ENCODE assay signal across 10 cellular contexts in the genomic region with DNA sequence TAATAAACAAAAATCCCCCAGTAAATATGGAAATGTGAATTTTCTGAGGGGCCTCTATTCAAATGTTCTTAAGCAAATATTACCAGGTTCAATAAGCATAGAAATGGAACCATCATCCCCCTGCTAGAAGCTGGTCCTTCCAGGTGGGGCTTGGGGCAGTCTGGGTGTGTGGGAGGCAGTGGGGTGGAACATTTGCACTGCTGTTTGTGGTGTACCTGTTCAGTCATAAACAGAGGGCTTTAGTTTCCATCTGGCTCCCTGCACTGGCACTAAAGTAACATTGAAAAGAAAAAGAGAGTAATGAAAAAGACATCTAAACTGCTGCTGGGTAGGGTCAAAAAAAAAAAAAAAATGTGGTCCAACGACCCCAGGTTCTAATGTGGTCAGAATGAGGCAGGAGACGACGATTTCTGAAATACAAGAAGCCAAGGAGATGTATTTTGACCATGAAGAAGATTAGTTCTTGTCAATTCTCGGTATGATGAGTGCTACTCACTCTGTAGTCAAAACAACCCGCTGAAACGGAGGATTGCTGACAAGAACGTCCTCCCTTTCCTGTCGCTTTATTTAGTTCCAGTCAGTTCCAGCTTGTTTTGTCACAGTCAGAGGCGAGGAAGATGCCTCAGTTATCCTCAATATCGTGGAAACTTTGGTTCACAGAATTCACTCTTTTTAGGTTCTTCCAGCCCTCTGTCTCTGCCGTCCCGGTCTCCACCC. TPM values are rescaled to one million over a fixed set of nuclear protein-coding genes. Genes with fewer than 3 reads are reported as not detected.
DNase-seq lines count a peak whose midpoint lies in the region; ATAC-seq, FAIRE-seq and TF ChIP-seq lines count a peak whose summit lies in the region.
"Had no signal": no experiment of that assay in that cellular context is flagged by ENCODE, and none has a peak within 500 bp of the region (broad histone marks: within the 10 kb centered on the region; RNA-seq: fewer than 3 reads in every experiment).

No MANE protein-coding gene starts in this region.

- H3K36me3 ChIP-seq in HepG2 (replicated peaks in 1 of 2; ENCODE audit: control insufficient read depth in 1 of 2, insufficient read depth in 2 of 2, low read length in 2 of 2) (no peaks in the 10 kb centered on the region), right lobe of liver (no peaks in the 10 kb centered on the region)
- H3K36me3 ChIP-seq: BLaER1 had no signal

- no peaks in the 10 kb centered on the region for H4K20me1 ChIP-seq in HepG2 (ENCODE audit: insufficient read depth, low read length)
- H4K20me1 ChIP-seq: BLaER1 had no signal

- POLR2A ChIA-PET in HepG2 (lab: Yijun Ruan, JAX): no interaction called here

- WGBS in HepG2 (ENCODE audit: low lambda C conversion rate): 17% methylated on average over 12 of the region's 12 CpGs
- WGBS in right lobe of liver (ENCODE audit: insufficient coverage, low coverage, low lambda C conversion rate, missing lambda C conversion rate): 53% methylated on average over 12 of the region's 12 CpGs

- ATAC-seq in HepG2 (no peak), right lobe of liver (no peak), HG02763 (IDR thresholded peaks at IDR 0.05; ENCODE audit: unreplicated experiment) (peak; percentile 67)
- ATAC-seq in stimulated activated naive CD8-positive, alpha-beta T cell treated with anti-CD3 and anti-CD28 coated beads, Interleukin-15, Interleukin-2, amounts not matched to agents 100 U/mL and 50 U/mL, for 24 hours: no peak
- ATAC-seq: PC-3 had no signal

- H3K9me3 ChIP-seq in HepG2 (ENCODE audit: low read length) (no peaks in the 10 kb centered on the region), right lobe of liver (no peaks in the 10 kb centered on the region)
- H3K9me3 ChIP-seq: BLaER1 had no signal

- H3K4me3 ChIP-seq in HepG2 (replicated peaks in 1 of 3; ENCODE audit: insufficient read depth in 1 of 3, low read depth in 2 of 3, low read length in 3 of 3): no peak overlapping the region
- H3K4me3 ChIP-seq in right lobe of liver: no peak overlapping the region
- H3K4me3 ChIP-seq: BLaER1 had no signal

- H2AFZ ChIP-seq in HepG2 (ENCODE audit: low read length): peak overlapping the region; percentile 12

- H3K4me2 ChIP-seq in HepG2 (ENCODE audit: low read depth, low read length): 0 out of 2 replicates have a peak overlapping the region, but pooled peaks have one; percentile 5
- H3K4me2 ChIP-seq: BLaER1 had no signal

- CTCF ChIA-PET in HepG2 (lab: Yijun Ruan, JAX; ENCODE audit: low intra/inter-chr PET ratio, low total read pairs): no interaction called here

- H3K27ac ChIP-seq in HepG2 (ENCODE audit: extremely low read length, insufficient read depth, low read length) (no peak overlapping the region), right lobe of liver (no peak overlapping the region)
- H3K27ac ChIP-seq: BLaER1 had no signal

- peaks cover 0 to 5% of the 10 kb centered on the region in 2 experiments; a peak in 2 of 5 replicates for H3K27me3 ChIP-seq in HepG2 (ENCODE audit: control insufficient read depth in 1 of 2, insufficient read depth in 2 of 2, low read length in 2 of 2)
- H3K27me3 ChIP-seq in right lobe of liver: no peaks in the 10 kb centered on the region
- H3K27me3 ChIP-seq: BLaER1 had no signal

- no peak for TF ChIP-seq RAD21 in HepG2 (CRISPR knock-in tag; IDR thresholded peaks at IDR 0.05)

- no TSS peak for BruUV-seq in HepG2 (replicated peaks; lab: Mats Ljungman, UMichigan)

- H3K4me1 ChIP-seq in HepG2 (ENCODE audit: insufficient read depth, low read length) (peaks cover 13% of the 10 kb centered on the region), right lobe of liver (no peaks in the 10 kb centered on the region)
- H3K4me1 ChIP-seq: BLaER1 had no signal

- TF ChIP-seq POLR2A in HepG2 (IDR thresholded peaks at IDR 0.05; ENCODE audit: insufficient read depth in 1 of 2, low read depth in 2 of 2, low read length in 2 of 2) (no peak), right lobe of liver (IDR thresholded peaks at IDR 0.05) (no peak)

- H3K79me2 ChIP-seq in HepG2 (ENCODE audit: insufficient read depth, low read length): no peaks in the 10 kb centered on the region

- TF ChIP-seq CTCF in HepG2 (CRISPR knock-in tag; IDR thresholded peaks at IDR 0.05) (no peak), right lobe of liver (IDR thresholded peaks at IDR 0.05) (no peak)

- intact Hi-C loops in HepG2 (cut with micrococcal nuclease; ENCODE audit: unreplicated experiment) (no loop called here), right lobe of liver (cut with DNase I) (loop anchor here in 1 of 2 donors (5.0 kb wide), 1 partner anchor 87 kb away; no protein-coding TSS in a partner anchor)

- TF ChIP-seq EP300 in HepG2 (IDR thresholded peaks at IDR 0.05; ENCODE audit: low read depth in 2 of 2, low read length in 2 of 2) (no peak), HepG2 (CRISPR knock-in tag; IDR thresholded peaks at IDR 0.05; ENCODE audit: borderline replicate concordance) (no peak)

- in situ Hi-C loops in HepG2 (cut with HindIII; ENCODE audit: extremely low pct_ligation_motif_present, low pct_unique_long_range_greater_than_20kb): no loop called here

- no peak overlapping the region for H3K9ac ChIP-seq in HepG2 (ENCODE audit: insufficient read depth, low read depth, low read length)
- H3K9ac ChIP-seq: BLaER1 had no signal

- no peak for FAIRE-seq in HepG2 (lab: Jason Lieb, UNC)

- no peak for DNase-seq in HepG2 (ENCODE audit: low spot score)
- no peak for DNase-seq in right lobe of liver
- peak; percentile 69 for DNase-seq in NAMALWA (ENCODE audit: low spot score)
- DNase-seq in stimulated activated naive CD8-positive, alpha-beta T cell treated with anti-CD3 and anti-CD28 coated beads, Interleukin-15, Interleukin-2, amounts not matched to agents 100 U/mL and 50 U/mL, for 24 hours: peak; percentile 17
- no peak for DNase-seq in activated effector memory CD4-positive, alpha-beta T cell treated with anti-CD3 and anti-CD28 coated beads, Interleukin-2, amount 50 U/mL, for 16 hours
- DNase-seq in SKM-1 (lab: John Stamatoyannopoulos, UW; ENCODE audit: unreplicated experiment): no peak
- DNase-seq in DMS 273 treated with DMSO at 0.1 percent for 48 hours (lab: John Stamatoyannopoulos, UW): no peak
- DNase-seq: PC-3 had no signal

RNA-seq across cellular contexts. Expression of gene MANSC4, which starts 44.2 kb away (rescaled TPM):
- total RNA-seq in HepG2 (2016; rRNA removed; fragmentation: Illumina TruSeq; extraction: Trizol) (not detected in 2 replicates), right lobe of liver (not detected)
- not detected in 2 replicates for total RNA-seq in HepG2 (2016; cell fraction: cytosol; rRNA removed; fragmentation: Illumina TruSeq; extraction: Trizol; ENCODE audit: low read depth)
- not detected in 2 replicates for total RNA-seq in HepG2 (2016; cell fraction: insoluble cytoplasmic fraction; rRNA removed; fragmentation: Illumina TruSeq; extraction: Trizol)
- total RNA-seq in HepG2 (2016; cell fraction: membrane; rRNA removed; fragmentation: Illumina TruSeq; extraction: Trizol): not detected in 2 replicates
- not detected in 2 replicates for total RNA-seq in HepG2 (2016; cell fraction: nucleus; rRNA removed; fragmentation: Illumina TruSeq; extraction: Trizol)
- not detected in 2 replicates for polyA plus RNA-seq in HepG2 (2011; rRNA removed)
- polyA plus RNA-seq in HepG2 (2011; cell fraction: cytosol; rRNA removed): not detected in 2 replicates
- not detected in 2 replicates for polyA plus RNA-seq in HepG2 (2011; cell fraction: nucleus; rRNA removed)
- not detected in 2 replicates for polyA plus RNA-seq in HepG2 (2012)
- not detected in 2 replicates for polyA plus RNA-seq in HepG2 (2016; cell fraction: cytosol; fragmentation: Illumina TruSeq; extraction: Trizol; ENCODE audit: low read depth)
- polyA plus RNA-seq in HepG2 (2016; cell fraction: insoluble cytoplasmic fraction; fragmentation: Illumina TruSeq; extraction: Trizol; ENCODE audit: low read depth): not detected in 2 replicates
- not detected in 2 replicates for polyA plus RNA-seq in HepG2 (2016; cell fraction: membrane; fragmentation: Illumina TruSeq; extraction: Trizol; ENCODE audit: low read depth)
- polyA plus RNA-seq in HepG2 (2016; cell fraction: nucleus; fragmentation: Illumina TruSeq; extraction: Trizol; ENCODE audit: insufficient read depth, low read depth): not detected in 2 replicates
- polyA minus RNA-seq in HepG2 (2011; rRNA and poly(A)+ RNA removed; ENCODE audit: low replicate concordance): not detected in 2 replicates
- not detected in 2 replicates for polyA minus RNA-seq in HepG2 (2011; cell fraction: cytosol; rRNA and poly(A)+ RNA removed)
- polyA minus RNA-seq in HepG2 (2011; cell fraction: nucleus; rRNA and poly(A)+ RNA removed): not detected in 2 replicates

RNA-seq across cellular contexts. Expression of gene KLHL42, which starts 44.3 kb away (rescaled TPM):
- total RNA-seq in HepG2 (2016; rRNA removed; fragmentation: Illumina TruSeq; extraction: Trizol): 7.9 and 14.0 TPM in 2 replicates
- 2.3 and 2.6 TPM in 2 replicates for total RNA-seq in HepG2 (2016; cell fraction: cytosol; rRNA removed; fragmentation: Illumina TruSeq; extraction: Trizol; ENCODE audit: low read depth)
- total RNA-seq in HepG2 (2016; cell fraction: insoluble cytoplasmic fraction; rRNA removed; fragmentation: Illumina TruSeq; extraction: Trizol): 8.7 and 13.3 TPM in 2 replicates
- total RNA-seq in HepG2 (2016; cell fraction: membrane; rRNA removed; fragmentation: Illumina TruSeq; extraction: Trizol): 5.1 TPM in 2 replicates
- 15.7 and 18.7 TPM in 2 replicates for total RNA-seq in HepG2 (2016; cell fraction: nucleus; rRNA removed; fragmentation: Illumina TruSeq; extraction: Trizol)
- 13.5 and 15.5 TPM in 2 replicates for polyA plus RNA-seq in HepG2 (2011; rRNA removed)
- polyA plus RNA-seq in HepG2 (2011; cell fraction: cytosol; rRNA removed): 7.4 and 8.0 TPM in 2 replicates
- polyA plus RNA-seq in HepG2 (2011; cell fraction: nucleus; rRNA removed): 38.3 and 39.4 TPM in 2 replicates
- polyA plus RNA-seq in HepG2 (2012): 6.4 and 7.7 TPM in 2 replicates
- 2.2 TPM in 2 replicates for polyA plus RNA-seq in HepG2 (2016; cell fraction: cytosol; fragmentation: Illumina TruSeq; extraction: Trizol; ENCODE audit: low read depth)
- 6.6 and 6.8 TPM in 2 replicates for polyA plus RNA-seq in HepG2 (2016; cell fraction: insoluble cytoplasmic fraction; fragmentation: Illumina TruSeq; extraction: Trizol; ENCODE audit: low read depth)
- 3.8 and 4.2 TPM in 2 replicates for polyA plus RNA-seq in HepG2 (2016; cell fraction: membrane; fragmentation: Illumina TruSeq; extraction: Trizol; ENCODE audit: low read depth)
- polyA plus RNA-seq in HepG2 (2016; cell fraction: nucleus; fragmentation: Illumina TruSeq; extraction: Trizol; ENCODE audit: insufficient read depth, low read depth): 24.1 and 25.1 TPM in 2 replicates
- polyA minus RNA-seq in HepG2 (2011; rRNA and poly(A)+ RNA removed; ENCODE audit: low replicate concordance): 30.9 and 54.6 TPM in 2 replicates
- polyA minus RNA-seq in HepG2 (2011; cell fraction: cytosol; rRNA and poly(A)+ RNA removed): 6.9 and 7.9 TPM in 2 replicates
- 45.6 and 57.7 TPM in 2 replicates for polyA minus RNA-seq in HepG2 (2011; cell fraction: nucleus; rRNA and poly(A)+ RNA removed)
- total RNA-seq in right lobe of liver: 10 to 100 TPM in 5 of 6 experiments, 1 to 10 TPM in 1; 9.4 to 15.3 (median 10.6) TPM

Comparison
In these comparisons a context has a peak if more than half of its experiments do, and no peak if none do; other contexts are left out.
1. DNase-seq: peak in NAMALWA (single experiment) and stimulated activated naive CD8-positive, alpha-beta T cell treated with anti-CD3 and anti-CD28 coated beads, Interleukin-15, Interleukin-2, amounts not matched to agents 100 U/mL and 50 U/mL, for 24 hours (single experiment); none in HepG2 (single experiment), right lobe of liver (0 of 3), activated effector memory CD4-positive, alpha-beta T cell treated with anti-CD3 and anti-CD28 coated beads, Interleukin-2, amount 50 U/mL, for 16 hours (single experiment), SKM-1 (single experiment) and DMS 273 treated with DMSO at 0.1 percent for 48 hours (single experiment).